In genomic region chr2:110858993-110859770, GRCh38 we compare ENCODE assay signal across 10 cellular contexts.
A peak's percentile ranks its signal among the peaks of the same experiment; 100 is the strongest.
DNase-seq lines count a peak whose midpoint lies in the region; ATAC-seq and TF ChIP-seq lines count a peak whose summit lies in the region.
"Had no signal": no experiment of that assay in that cellular context is flagged by ENCODE, and none has a peak within 500 bp of the region (broad histone marks: within the 10 kb centered on the region; RNA-seq: fewer than 3 reads in every experiment).

No MANE protein-coding gene starts in this region.

- peaks cover 23% of the 10 kb centered on the region for H3K27me3 Mint-ChIP-seq in activated T-helper 17 cell treated with anti-CD3 and anti-CD28 coated beads, Interleukin-2, amount 50 U/mL, for 72 hours
- peaks cover 9% of the 10 kb centered on the region for H3K27me3 Mint-ChIP-seq in neural progenitor cell (ENCODE audit: insufficient read depth, low read depth)

- peaks cover 21% of the 10 kb centered on the region for H3K4me1 Mint-ChIP-seq in activated T-helper 17 cell treated with anti-CD3 and anti-CD28 coated beads, Interleukin-2, amount 50 U/mL, for 72 hours
- H3K4me1 Mint-ChIP-seq in neural progenitor cell, result peaks cover 41% of the 10 kb centered on the region

- H3K9me3 ChIP-seq in KOPT-K1 (ENCODE audit: insufficient read depth, low read length, poor library complexity, severe bottlenecking) (no peaks in the 10 kb centered on the region), neural progenitor cell (ENCODE audit: low read depth) (no peaks in the 10 kb centered on the region), tibial artery (no peaks in the 10 kb centered on the region), heart right ventricle (no peaks in the 10 kb centered on the region)
- H3K9me3 ChIP-seq: tibial nerve had no signal

- H3K9ac ChIP-seq in neural progenitor cell, result no peak overlapping the region

- peaks cover 6% of the 10 kb centered on the region for H4K20me1 ChIP-seq in neural progenitor cell (ENCODE audit: low read depth)

- H3K27ac Mint-ChIP-seq in activated T-helper 17 cell treated with anti-CD3 and anti-CD28 coated beads, Interleukin-2, amount 50 U/mL, for 72 hours, result peak overlapping the region; percentile 39
- peak overlapping the region; percentile 4 for H3K27ac Mint-ChIP-seq in neural progenitor cell

- no peak overlapping the region for H2AFZ ChIP-seq in neural progenitor cell (replicated peaks)

- no peaks in the 10 kb centered on the region for H3K9me3 Mint-ChIP-seq in activated T-helper 17 cell treated with anti-CD3 and anti-CD28 coated beads, Interleukin-2, amount 50 U/mL, for 72 hours
- H3K9me3 Mint-ChIP-seq in neural progenitor cell, result peaks cover 4% of the 10 kb centered on the region

- WGBS in heart right ventricle, 2 donors, result 70 to 74% methylated on average over 14 of the region's 14 CpGs

- TF ChIP-seq CTCF in neural progenitor cell (IDR thresholded peaks at IDR 0.05), result no peak
- TF ChIP-seq CTCF in tibial artery (IDR thresholded peaks at IDR 0.05), result no peak
- no peak for TF ChIP-seq CTCF in heart right ventricle (IDR thresholded peaks at IDR 0.05)

- intact Hi-C loops in tibial artery (cut with DNase I; ENCODE audit: low total_unique reads), result no loop called here
- intact Hi-C loops in heart right ventricle (cut with DNase I), result no loop called here

- no peaks in the 10 kb centered on the region for H3K79me2 ChIP-seq in neural progenitor cell (ENCODE audit: low read depth)

- H3K27ac ChIP-seq in KOPT-K1 (ENCODE audit: low read depth, low read length, poor library complexity, severe bottlenecking) (peak overlapping the region; percentile 54), neural progenitor cell (no peak overlapping the region), tibial artery (no peak overlapping the region), heart right ventricle (no peak overlapping the region)
- H3K27ac ChIP-seq: tibial nerve had no signal

- no peak overlapping the region for H3K4me3 ChIP-seq in neural progenitor cell
- H3K4me3 ChIP-seq in tibial artery, result no peak overlapping the region
- H3K4me3 ChIP-seq in heart right ventricle, result no peak overlapping the region
- H3K4me3 ChIP-seq: tibial nerve had no signal

- H3K4me2 ChIP-seq in neural progenitor cell, result peak overlapping the region; percentile 34

- H3K4me1 ChIP-seq in neural progenitor cell (peaks cover 52% of the 10 kb centered on the region), tibial artery (no peaks in the 10 kb centered on the region), heart right ventricle (no peaks in the 10 kb centered on the region)
- H3K4me1 ChIP-seq: tibial nerve had no signal

- no peaks in the 10 kb centered on the region for H3K27me3 ChIP-seq in neural progenitor cell
- H3K27me3 ChIP-seq in tibial artery, result peaks cover 0 to 43% of the 10 kb centered on the region in 2 donors
- H3K27me3 ChIP-seq in heart right ventricle, result peaks cover 0 to 50% (median 36%) of the 10 kb centered on the region in 7 donors

- H3K36me3 Mint-ChIP-seq in activated T-helper 17 cell treated with anti-CD3 and anti-CD28 coated beads, Interleukin-2, amount 50 U/mL, for 72 hours (ENCODE audit: low read depth), result no peaks in the 10 kb centered on the region
- no peaks in the 10 kb centered on the region for H3K36me3 Mint-ChIP-seq in neural progenitor cell

- DNase-seq in NCI-H1417 (lab: John Stamatoyannopoulos, UW) (peak; percentile 7 to 33 (median 10)), NCI-H1417 treated with DMSO at 0.1 percent for 48 hours (lab: John Stamatoyannopoulos, UW) (no peak), neural progenitor cell (ENCODE audit: low spot score) (peak; percentile 35), tibial artery (no peak), amniotic stem cell (lab: John Stamatoyannopoulos, UW) (no peak), heart right ventricle (no peak)
- DNase-seq: NCI-H774 had no signal

- H3K36me3 ChIP-seq in KOPT-K1 (ENCODE audit: insufficient read depth, low read length) (no peaks in the 10 kb centered on the region), neural progenitor cell (no peaks in the 10 kb centered on the region), tibial artery (no peaks in the 10 kb centered on the region), heart right ventricle (no peaks in the 10 kb centered on the region)
- H3K36me3 ChIP-seq: tibial nerve had no signal

- H3K4me3 Mint-ChIP-seq in activated T-helper 17 cell treated with anti-CD3 and anti-CD28 coated beads, Interleukin-2, amount 50 U/mL, for 72 hours, result peak overlapping the region; percentile 58
- peak overlapping the region; percentile 0 for H3K4me3 Mint-ChIP-seq in neural progenitor cell

- peaks cover 25% of the 10 kb centered on the region for H3F3A ChIP-seq in neural progenitor cell (ENCODE audit: low read depth)

- ATAC-seq in activated T-helper 17 cell treated with anti-CD3 and anti-CD28 coated beads, Interleukin-2, amount 50 U/mL, for 72 hours (replicated peaks), result peak; percentile 20
- ATAC-seq in heart right ventricle, result no peak

Comparison
In these comparisons a context has a peak if more than half of its experiments do, and no peak if none do; other contexts are left out.
1. DNase-seq: peak in NCI-H1417 (3 of 3) and neural progenitor cell (single experiment); none in NCI-H1417 treated with DMSO at 0.1 percent for 48 hours (single experiment), tibial artery (0 of 2), amniotic stem cell (single experiment) and heart right ventricle (0 of 2).